ENCODE assay signal across 8 cellular contexts in genomic region chr19:932647-933552, GRCh38. TPM values are rescaled to one million over a fixed set of nuclear protein-coding genes. Genes with fewer than 3 reads are reported as not detected.
DNase-seq lines count a peak whose midpoint lies in the region; ATAC-seq and TF ChIP-seq lines count a peak whose summit lies in the region.

No MANE protein-coding gene starts in this region.

- H3K36me3 Mint-ChIP-seq in naive B cell: no peaks in the 10 kb centered on the region

- no peaks in the 10 kb centered on the region for H3K36me3 ChIP-seq in OCI-LY7 (ENCODE audit: insufficient read depth, low read length)

- ATAC-seq in naive B cell (ENCODE audit: low read depth in 2 of 2): peak; percentile 68 to 72

- H3K4me1 Mint-ChIP-seq in naive B cell: peaks cover 14 to 35% (median 14%) of the 10 kb centered on the region in 3 donors

- H3K27ac Mint-ChIP-seq in naive B cell: peak overlapping the region in 5 of 6 donors; percentile 29 to 90 (median 82)

- H3K27ac ChIP-seq in VCaP (peak overlapping the region; percentile 87), OCI-LY7 (ENCODE audit: low read depth, low read length, poor library complexity, severe bottlenecking) (no peak overlapping the region)

- peak overlapping the region in 6 of 8 donors; percentile 39 to 79 (median 76) for H3K4me3 Mint-ChIP-seq in naive B cell

- DNase-seq in GM20000 (ENCODE audit: low spot score) (peak; percentile 77), naive B cell (peak; percentile 33), OCI-LY7 (ENCODE audit: low spot score) (no peak), NCI-H446 (lab: John Stamatoyannopoulos, UW) (no peak), OCI-M1 (lab: John Stamatoyannopoulos, UW) (no peak)
- DNase-seq in effector CD8-positive, alpha-beta T cell (lab: John Stamatoyannopoulos, UW): peak; percentile 16
- DNase-seq in stimulated activated CD4-positive, alpha-beta T cell treated with anti-CD3 and anti-CD28 coated beads, Interleukin-4, amount 100 ng/mL, for 1 hour: no peak

- POLR2A ChIA-PET in OCI-LY7 (lab: Charles Lee): no interaction called here

- TF ChIP-seq CTCF in GM20000 (IDR thresholded peaks at IDR 0.05; ENCODE audit: extremely low read depth, missing control alignments) (no peak), VCaP (conservative IDR thresholded peaks at IDR 0.05) (no peak), OCI-LY7 (conservative IDR thresholded peaks at IDR 0.05; ENCODE audit: low read length) (no peak)

- intact Hi-C loops in OCI-LY7 (cut with micrococcal nuclease; ENCODE audit: unreplicated experiment): no loop called here

- H3K79me2 ChIP-seq in OCI-LY7 (ENCODE audit: insufficient read depth, low read depth, low read length): no peaks in the 10 kb centered on the region

- no peaks in the 10 kb centered on the region for H3K4me1 ChIP-seq in OCI-LY7 (ENCODE audit: insufficient read depth, low read length, poor library complexity, severe bottlenecking)

- no peak overlapping the region for H2AFZ ChIP-seq in OCI-LY7 (ENCODE audit: low read length)

- H3K9me3 ChIP-seq in OCI-LY7 (ENCODE audit: low read length): no peaks in the 10 kb centered on the region

- H3K27me3 Mint-ChIP-seq in naive B cell: no peaks in the 10 kb centered on the region

- no TSS peak for BruUV-seq in OCI-LY7 (replicated peaks; lab: Mats Ljungman, UMichigan)

- H3K9me3 Mint-ChIP-seq in naive B cell: peaks cover 0 to 4% (median 0%) of the 10 kb centered on the region in 7 donors

- no peak overlapping the region for H3K4me2 ChIP-seq in OCI-LY7 (ENCODE audit: low read length)

- H3K9me2 ChIP-seq in OCI-LY7 (ENCODE audit: insufficient read depth, low read length): no peaks in the 10 kb centered on the region

- CTCF ChIA-PET in OCI-LY7 (lab: Charles Lee; ENCODE audit: unreplicated experiment): no interaction called here

- H4K20me1 ChIP-seq in OCI-LY7 (ENCODE audit: insufficient read depth, low read length): no peaks in the 10 kb centered on the region

- no peak overlapping the region for H3K4me3 ChIP-seq in OCI-LY7 (ENCODE audit: low read depth, low read length, poor library complexity, severe bottlenecking)

RNA-seq across cellular contexts. Expression of gene ARID3A, which starts 7.1 kb away (rescaled TPM):
- polyA plus RNA-seq in naive B cell (ENCODE audit: low read depth in 6 of 6): 1 to 10 TPM in 1 of 6 donors, under 1 TPM in 5; 0.13 to 1.1 (median 0.59) TPM
- 7.9 and 9.9 TPM in 2 replicates for total RNA-seq in OCI-LY7 (2014; rRNA removed; shearing (Covaris generic))
- total RNA-seq in OCI-LY7 (2022): 21.6 and 23.5 TPM in 2 replicates

RNA-seq across cellular contexts. Expression of gene KISS1R, which starts 15.8 kb away (rescaled TPM):
- polyA plus RNA-seq in naive B cell (ENCODE audit: low read depth in 6 of 6): under 1 TPM in 4 of 6 donors, not detected in 2; 0.17 to 0.42 (median 0.33) TPM
- not detected in 2 replicates for total RNA-seq in OCI-LY7 (2014; rRNA removed; shearing (Covaris generic))
- total RNA-seq in OCI-LY7 (2022): not detected in 2 replicates

RNA-seq across cellular contexts. Expression of gene R3HDM4, which starts 19.9 kb away (rescaled TPM):
- polyA plus RNA-seq in naive B cell (ENCODE audit: low read depth in 6 of 6): 100 to 1,000 TPM; 162 to 209 (median 175) TPM
- 39.5 and 43.5 TPM in 2 replicates for total RNA-seq in OCI-LY7 (2014; rRNA removed; shearing (Covaris generic))
- 64.9 and 75.2 TPM in 2 replicates for total RNA-seq in OCI-LY7 (2022)

RNA-seq across cellular contexts. Expression of gene RNU6-9, which starts 39.6 kb away (rescaled TPM):
- polyA plus RNA-seq in naive B cell (ENCODE audit: low read depth in 6 of 6): not detected
- not detected in 2 replicates for total RNA-seq in OCI-LY7 (2014; rRNA removed; shearing (Covaris generic))
- total RNA-seq in OCI-LY7 (2022): not detected in 2 replicates

RNA-seq across cellular contexts. Expression of gene MED16, which starts 39.9 kb away (rescaled TPM):
- 10 to 100 TPM; 34.0 to 89.4 (median 51.1) TPM for polyA plus RNA-seq in naive B cell (ENCODE audit: low read depth in 6 of 6)
- 12.9 and 19.1 TPM in 2 replicates for total RNA-seq in OCI-LY7 (2014; rRNA removed; shearing (Covaris generic))
- total RNA-seq in OCI-LY7 (2022): 54.3 and 61.4 TPM in 2 replicates

Comparison
In these comparisons a context has a peak if more than half of its experiments do, and no peak if none do; other contexts are left out.
1. DNase-seq: peak in GM20000 (single experiment), effector CD8-positive, alpha-beta T cell (single experiment) and naive B cell (single experiment); none in OCI-LY7 (single experiment), NCI-H446 (0 of 2), OCI-M1 (single experiment) and stimulated activated CD4-positive, alpha-beta T cell treated with anti-CD3 and anti-CD28 coated beads, Interleukin-4, amount 100 ng/mL, for 1 hour (single experiment).